In genomic region chr2:11773747-11774536, GRCh38 we compare ENCODE assay signal across 14 cellular contexts. TPM values are rescaled to one million over a fixed set of nuclear protein-coding genes. Genes with fewer than 3 reads are reported as not detected.
DNase-seq lines count a peak whose midpoint lies in the region; ATAC-seq and TF ChIP-seq lines count a peak whose summit lies in the region.
"Had no signal": no experiment of that assay in that cellular context is flagged by ENCODE, and none has a peak within 500 bp of the region (broad histone marks: within the 10 kb centered on the region; RNA-seq: fewer than 3 reads in every experiment).

No MANE protein-coding gene starts in this region.

- H3K27ac ChIP-seq in KOPT-K1 (ENCODE audit: low read depth, low read length, poor library complexity, severe bottlenecking) (peak overlapping the region; percentile 89), sigmoid colon (no peak overlapping the region)

- no peak for ATAC-seq in HG03565 (IDR thresholded peaks at IDR 0.05; ENCODE audit: unreplicated experiment)

- TF ChIP-seq EP300 in sigmoid colon (IDR thresholded peaks at IDR 0.05), result no peak

- DNase-seq in activated CD8-positive, alpha-beta memory T cell treated with anti-CD3 and anti-CD28 coated beads, Interleukin-2, amount 50 U/mL, for 48 hours, result peak; percentile 30
- no peak for DNase-seq in activated CD8-positive, alpha-beta memory T cell treated with anti-CD3 and anti-CD28 coated beads, Interleukin-2, amount 50 U/mL, for 4 hours
- peak; percentile 18 for DNase-seq in sigmoid colon
- DNase-seq in RPMI8226, result no peak
- no peak for DNase-seq in NCI-H226
- DNase-seq: activated CD4-positive, alpha-beta T cell treated with anti-CD3 and anti-CD28 coated beads for 4 hours; caudate nucleus; endodermal cell; naive B cell; NCI-H2081; NCI-H748 treated with DMSO at 0.1 percent for 48 hours had no signal

- peaks cover 0 to 28% (median 23%) of the 10 kb centered on the region in 4 donors for H3K4me1 ChIP-seq in sigmoid colon

- H3K4me3 Mint-ChIP-seq in activated naive CD8-positive, alpha-beta T cell, result no peak overlapping the region
- H3K4me3 Mint-ChIP-seq: endodermal cell had no signal

- no peak overlapping the region for H3K4me3 ChIP-seq in sigmoid colon

- no peaks in the 10 kb centered on the region for H3K27me3 Mint-ChIP-seq in activated naive CD8-positive, alpha-beta T cell
- H3K27me3 Mint-ChIP-seq: naive B cell had no signal

- H3K27ac Mint-ChIP-seq in activated naive CD8-positive, alpha-beta T cell, result peak overlapping the region; percentile 90
- H3K27ac Mint-ChIP-seq: endodermal cell had no signal

- TF ChIP-seq POLR2A in sigmoid colon (IDR thresholded peaks at IDR 0.05), result no peak

- no peaks in the 10 kb centered on the region for H3K27me3 ChIP-seq in sigmoid colon

- H3K9me3 Mint-ChIP-seq in activated naive CD8-positive, alpha-beta T cell (ENCODE audit: low read depth), result no peaks in the 10 kb centered on the region
- H3K9me3 Mint-ChIP-seq: endodermal cell, naive B cell had no signal

- peaks cover 23% of the 10 kb centered on the region for H3K36me3 Mint-ChIP-seq in activated naive CD8-positive, alpha-beta T cell

- WGBS in sigmoid colon, 2 donors, result 76 to 84% methylated on average over 7 of the region's 7 CpGs

- TF ChIP-seq CTCF in sigmoid colon (IDR thresholded peaks at IDR 0.05), result no peak

- H3K9me3 ChIP-seq in KOPT-K1 (ENCODE audit: insufficient read depth, low read length, poor library complexity, severe bottlenecking), result no peaks in the 10 kb centered on the region
- H3K9me3 ChIP-seq in sigmoid colon, result no peaks in the 10 kb centered on the region

- H3K36me3 ChIP-seq in KOPT-K1 (ENCODE audit: insufficient read depth, low read length), result peaks cover 85% of the 10 kb centered on the region
- peaks cover 3 to 50% (median 9%) of the 10 kb centered on the region in 4 donors for H3K36me3 ChIP-seq in sigmoid colon

- H3K4me1 Mint-ChIP-seq in activated naive CD8-positive, alpha-beta T cell (ENCODE audit: low read depth), result peaks cover 42% of the 10 kb centered on the region

- intact Hi-C loops in sigmoid colon (cut with DNase I), result no loop called here

RNA-seq across cellular contexts. Expression of gene LPIN1, which starts 27.5 kb away (rescaled TPM):
- total RNA-seq in sigmoid colon, result 10 to 100 TPM; 27.5 to 37.4 (median 30.6) TPM
- polyA plus RNA-seq in sigmoid colon, result 10 to 100 TPM in 1 of 3 donors, 1 to 10 TPM in 2; 4.2 to 29.2 (median 4.9) TPM

Comparison
In these comparisons a context has a peak if more than half of its experiments do, and no peak if none do; other contexts are left out.
1. DNase-seq: peak in activated CD8-positive, alpha-beta memory T cell treated with anti-CD3 and anti-CD28 coated beads, Interleukin-2, amount 50 U/mL, for 48 hours (single experiment) and sigmoid colon (single experiment); none in activated CD8-positive, alpha-beta memory T cell treated with anti-CD3 and anti-CD28 coated beads, Interleukin-2, amount 50 U/mL, for 4 hours (single experiment), RPMI8226 (single experiment) and NCI-H226 (single experiment).